In genomic region chr5:37495668-37496067, GRCh38 we compare ENCODE assay signal across 11 cellular contexts.
DNase-seq lines count a peak whose midpoint lies in the region; ATAC-seq and TF ChIP-seq lines count a peak whose summit lies in the region.
"Had no signal": no experiment of that assay in that cellular context is flagged by ENCODE, and none has a peak within 500 bp of the region (broad histone marks: within the 10 kb centered on the region; RNA-seq: fewer than 3 reads in every experiment).

No MANE protein-coding gene starts in this region.

- TF ChIP-seq CTCF in fibroblast of the aortic adventitia (IDR thresholded peaks at IDR 0.05; ENCODE audit: insufficient read depth, low read length) = no peak
- no peak for TF ChIP-seq CTCF in thoracic aorta (IDR thresholded peaks at IDR 0.05)

- peaks cover 24% of the 10 kb centered on the region for H3K4me1 ChIP-seq in GM23248 (ENCODE audit: insufficient read depth)
- H3K4me1 ChIP-seq in thoracic aorta (ENCODE audit: control insufficient read depth in 1 of 2, low read depth in 2 of 2) = peaks cover 3 to 23% of the 10 kb centered on the region in 2 donors
- H3K4me1 ChIP-seq: neural progenitor cell had no signal

- no peaks in the 10 kb centered on the region for H4K20me1 ChIP-seq in GM23248 (ENCODE audit: insufficient read depth)

- WGBS in GM23248 (ENCODE audit: low coverage in 1 of 2, low lambda C conversion rate in 2 of 2, missing lambda C conversion rate in 2 of 2), 2 experiments = 85 to 89% methylated on average over 1 of the region's 1 CpG

- H3K4me3 ChIP-seq in GM23248 (no peak overlapping the region), fibroblast of the aortic adventitia (ENCODE audit: low read depth, low read length) (no peak overlapping the region), thoracic aorta (no peak overlapping the region)
- H3K4me3 ChIP-seq: neural progenitor cell had no signal

- no peaks in the 10 kb centered on the region for H3K27me3 ChIP-seq in GM23248 (replicated peaks; ENCODE audit: insufficient read depth)
- no peaks in the 10 kb centered on the region for H3K27me3 ChIP-seq in thoracic aorta (replicated peaks; ENCODE audit: insufficient read depth)
- H3K27me3 ChIP-seq: neural progenitor cell had no signal

- H3K4me2 ChIP-seq in GM23248 (ENCODE audit: unreplicated experiment) = peak overlapping the region; percentile 62
- H3K4me2 ChIP-seq: neural progenitor cell had no signal

- 0 out of 2 replicates have a peak overlapping the region, but pooled peaks have one; percentile 24 for H3K9ac ChIP-seq in GM23248
- H3K9ac ChIP-seq: neural progenitor cell had no signal

- H3K36me3 ChIP-seq in GM23248 (ENCODE audit: low read depth) (no peaks in the 10 kb centered on the region), thoracic aorta (no peaks in the 10 kb centered on the region)
- H3K36me3 ChIP-seq: neural progenitor cell had no signal

- H3K27ac ChIP-seq in GM23248 (peak overlapping the region; percentile 78), thoracic aorta (peak overlapping the region; percentile 30 to 59)
- H3K27ac ChIP-seq: neural progenitor cell had no signal

- H2AFZ ChIP-seq in GM23248 = no peak overlapping the region
- H2AFZ ChIP-seq: neural progenitor cell had no signal

- in situ Hi-C loops in GM23248 (cut with MboI) = no loop called here

- H3K9me3 ChIP-seq in GM23248 (ENCODE audit: low read depth) = no peaks in the 10 kb centered on the region
- H3K9me3 ChIP-seq in thoracic aorta = no peaks in the 10 kb centered on the region

- no peaks in the 10 kb centered on the region for H3K9me2 ChIP-seq in GM23248 (ENCODE audit: insufficient read depth)

- ATAC-seq in thoracic aorta (ENCODE audit: insufficient number of reproducible peaks, low FRiP score, low read depth) (peak; percentile 52), HG02610 (IDR thresholded peaks at IDR 0.05; ENCODE audit: unreplicated experiment) (no peak), GM18519 (IDR thresholded peaks at IDR 0.05; ENCODE audit: low FRiP score, unreplicated experiment) (no peak), HG02870 (IDR thresholded peaks at IDR 0.05; ENCODE audit: unreplicated experiment) (no peak)

- DNase-seq in GM23248 (peak; percentile 88), SW 1271 (lab: John Stamatoyannopoulos, UW) (peak; percentile 13 to 33), fibroblast of the aortic adventitia (ENCODE audit: low read depth) (peak; percentile 37), thoracic aorta (ENCODE audit: low spot score) (no peak)
- DNase-seq: anterior cingulate cortex, immature natural killer cell, NCI-H187 had no signal

- peaks cover 37% of the 10 kb centered on the region for H3F3A ChIP-seq in GM23248 (ENCODE audit: insufficient read depth)

- peaks cover 10% of the 10 kb centered on the region; the same call in 1 of the 2 replicates for H3K79me2 ChIP-seq in GM23248 (ENCODE audit: insufficient read depth)
